ENCODE assay signal across 27 cellular contexts in the genomic region with DNA sequence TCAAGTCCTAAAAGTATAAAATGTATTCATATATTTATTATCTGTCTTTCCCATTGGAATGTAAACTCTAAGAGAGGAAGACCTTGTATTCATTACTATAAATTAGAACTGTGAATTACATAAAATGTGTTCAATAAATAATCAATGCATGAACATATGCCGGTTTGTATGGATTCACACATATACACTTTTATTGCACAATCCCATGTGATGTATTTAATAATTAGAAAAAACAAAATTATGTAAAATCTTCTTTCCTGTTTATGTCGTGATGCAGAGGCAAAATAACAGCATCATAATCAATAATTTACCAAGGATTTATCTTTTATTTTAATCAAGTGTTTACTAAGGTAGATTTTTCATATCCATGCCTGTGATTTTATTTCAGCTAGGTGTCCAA.
"Had no signal": no experiment of that assay in that cellular context is flagged by ENCODE, and none has a peak within 500 bp of the region (broad histone marks: within the 10 kb centered on the region; RNA-seq: fewer than 3 reads in every experiment).

No MANE protein-coding gene starts in this region.

- DNase-seq: stimulated activated CD4-positive, alpha-beta T cell treated with anti-CD3 and anti-CD28 coated beads, Interleukin-2, amount 100 ng/mL, for 48 hours; stimulated activated CD4-positive, alpha-beta T cell treated with anti-CD3 and anti-CD28 coated beads, Interleukin-4, amount 100 ng/mL, for 1 hour; stimulated activated CD4-positive, alpha-beta T cell treated with anti-CD3 and anti-CD28 coated beads, Interleukin-4, amount 100 ng/mL, for 24 hours; stimulated activated CD4-positive, alpha-beta T cell treated with anti-CD3 and anti-CD28 coated beads, Interleukin-4, amount 100 ng/mL, for 4 hours; stimulated activated CD8-positive, alpha-beta memory T cell treated with anti-CD3 and anti-CD28 coated beads, Interleukin-4, amount 100 ng/mL, for 48 hours; stimulated activated naive B cell treated with anti-CD40 and anti-IgM and Interleukin-4, amounts not matched to agents 10 μg/mL and 1 μg/mL and 100 μg/mL, for 72 hours; stimulated activated naive CD4-positive, alpha-beta T cell; stimulated activated naive CD4-positive, alpha-beta T cell treated with Interleukin-2 at 50 U/mL for 16 hours; stimulated activated naive CD8-positive, alpha-beta T cell treated with anti-CD3 and anti-CD28 coated beads, Interleukin-15, amount 100 ng/mL, for 72 hours; stimulated activated naive CD8-positive, alpha-beta T cell treated with anti-CD3 and anti-CD28 coated beads, Interleukin-15, Interleukin-2, amounts not matched to agents 100 U/mL and 50 U/mL, for 24 hours; stomach; substantia nigra; testis; thyroid gland; tibial artery; transverse colon; trophoblast cell; upper lobe of left lung; upper lobe of right lung; uterus had no signal

- FAIRE-seq: urothelium cell line had no signal

- H3K4me1 ChIP-seq: stomach, suprapubic skin, testis, thyroid gland, tibial artery, tibial nerve, transverse colon, upper lobe of left lung, upper lobe of right lung, uterus, vagina had no signal

- H3K4me3 ChIP-seq: stomach, suprapubic skin, testis, thoracic aorta, thyroid gland, tibial artery, tibial nerve, transverse colon, upper lobe of left lung, upper lobe of right lung, uterus, vagina had no signal

- H3K27ac ChIP-seq: stomach, suprapubic skin, testis, thoracic aorta, thyroid gland, tibial artery, tibial nerve, transverse colon, upper lobe of left lung, upper lobe of right lung, uterus, vagina had no signal

- H3K36me3 ChIP-seq: stomach, suprapubic skin, thoracic aorta, thyroid gland, tibial artery, tibial nerve, transverse colon, upper lobe of left lung, upper lobe of right lung, uterus, vagina had no signal

- H3K9me3 ChIP-seq: stomach, suprapubic skin, testis, thoracic aorta, thyroid gland, tibial artery, tibial nerve, transverse colon, upper lobe of left lung, upper lobe of right lung, uterus, vagina had no signal

- H3K27me3 ChIP-seq: stomach, suprapubic skin, testis, thyroid gland, tibial artery, tibial nerve, transverse colon, upper lobe of left lung, upper lobe of right lung, uterus, vagina had no signal

- ATAC-seq: stimulated activated effector memory CD8-positive, alpha-beta T cell treated with anti-CD3 and anti-CD28 coated beads, Interleukin-12 subunit alpha, Interleukin-12 subunit beta, amount 100 ng/mL, for 72 hours; stimulated activated memory B cell treated with anti-CD40 and anti-IgM and Interleukin-4, amounts not matched to agents 10 μg/mL and 1 μg/mL and 100 μg/mL, for 72 hours; stimulated activated naive B cell treated with anti-CD40 and anti-IgM and Interleukin-4, amounts not matched to agents 10 μg/mL and 1 μg/mL and 100 μg/mL, for 72 hours; stimulated activated naive CD8-positive, alpha-beta T cell treated with anti-CD3 and anti-CD28 coated beads, Interleukin-15, amount 100 ng/mL, for 72 hours; stimulated activated naive CD8-positive, alpha-beta T cell treated with anti-CD3 and anti-CD28 coated beads, Interleukin-15, Interleukin-2, amounts not matched to agents 100 U/mL and 50 U/mL, for 24 hours; upper lobe of right lung had no signal
